Comparison of ENCODE assay signal across 19 cellular contexts in the genomic region with DNA sequence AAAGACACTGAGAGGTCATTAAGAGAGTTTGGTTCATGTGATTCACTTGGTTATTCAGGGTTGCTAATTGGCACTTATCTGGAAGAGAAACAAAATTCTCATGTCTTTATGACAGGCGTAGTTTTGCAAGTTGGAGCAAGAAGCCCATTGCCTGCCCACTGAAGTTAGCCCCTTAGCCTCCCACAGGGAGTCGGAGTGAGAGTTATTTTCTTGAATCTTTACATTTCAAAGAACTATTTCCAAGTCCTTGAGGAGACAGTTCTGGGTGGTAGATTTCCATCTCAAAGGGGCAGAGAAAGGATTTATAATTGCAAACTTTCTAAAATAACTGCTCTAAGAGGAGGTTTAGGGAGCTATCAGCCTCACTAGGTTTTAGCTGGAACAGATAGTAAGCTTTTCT.
DNase-seq lines count a peak whose midpoint lies in the region; ATAC-seq and TF ChIP-seq lines count a peak whose summit lies in the region.
"Had no signal": no experiment of that assay in that cellular context is flagged by ENCODE, and none has a peak within 500 bp of the region (broad histone marks: within the 10 kb centered on the region; RNA-seq: fewer than 3 reads in every experiment).

No MANE protein-coding gene starts in this region.

- H3K9me2 ChIP-seq in GM23338 (ENCODE audit: insufficient read depth), result no peaks in the 10 kb centered on the region

- CTCF ChIA-PET in GM10248 (lab: Yijun Ruan, JAX), result interaction anchor here (1.5 kb wide), 1 partner anchor 12 kb away, joined by 4 read pairs; no protein-coding TSS in a partner anchor

- H3K4me3 Mint-ChIP-seq in GM23338, result no peak overlapping the region

- no peaks in the 10 kb centered on the region for H4K20me1 ChIP-seq in GM23338 (replicated peaks; ENCODE audit: insufficient read depth)

- POLR2A ChIA-PET in GM10248 (lab: Yijun Ruan, JAX), result no interaction called here

- H3K27me3 ChIP-seq in GM23338 (ENCODE audit: insufficient read depth) (peaks cover 39% of the 10 kb centered on the region), NT2/D1 (ENCODE audit: insufficient read depth, insufficient read length) (no peaks in the 10 kb centered on the region)

- H3K36me3 ChIP-seq in GM23338 (ENCODE audit: insufficient read depth) (no peaks in the 10 kb centered on the region), NT2/D1 (ENCODE audit: insufficient read depth, insufficient read length, low read length) (no peaks in the 10 kb centered on the region)

- peaks cover 18% of the 10 kb centered on the region for H3K4me1 Mint-ChIP-seq in GM23338

- no peaks in the 10 kb centered on the region for H3K79me2 ChIP-seq in GM23338 (replicated peaks; ENCODE audit: insufficient read depth)

- H3K4me2 ChIP-seq in GM23338, result peak overlapping the region; percentile 37; the same call in 1 of the 2 replicates

- no peak overlapping the region for H3K9ac ChIP-seq in NT2/D1 (ENCODE audit: insufficient read length, low read depth)

- peak; percentile 88 for ATAC-seq in GM23338
- ATAC-seq: Panc1 had no signal

- H3K27me3 Mint-ChIP-seq in GM23338 (ENCODE audit: insufficient read depth, low read depth, poor library complexity), result peaks cover 13% of the 10 kb centered on the region

- no peak overlapping the region for H3K27ac Mint-ChIP-seq in GM23338

- DNase-seq in GM23338 (ENCODE audit: low spot score) (peak; percentile 58), NT2/D1 (ENCODE audit: low read depth, low spot score) (peak; percentile 36), iPS DF 19.7 (ENCODE audit: low read depth, low spot score) (peak; percentile 7), iPS-NIHi7 (ENCODE audit: extremely low spot score) (peak; percentile 13), GM10248 (ENCODE audit: extremely low spot score) (no peak), HT-29 (ENCODE audit: low spot score) (no peak), NCI-H526 treated with DMSO at 0.1 percent for 48 hours (lab: John Stamatoyannopoulos, UW) (no peak)
- DNase-seq: Calu3, DMS79 treated with DMSO at 0.1 percent for 48 hours, GOT3, KBM-7, MV-4-11, NCI-H1105, NCI-H2029, NCI-H2227 treated with DMSO at 0.1 percent for 48 hours, NCI-H69, SHP77 had no signal

- no peak overlapping the region for H3K27ac ChIP-seq in GM23338 (ENCODE audit: low read depth)
- H3K27ac ChIP-seq: RWPE1 had no signal

- peaks cover 3% of the 10 kb centered on the region; the same call in 1 of the 2 replicates for H3K9me3 ChIP-seq in NT2/D1 (ENCODE audit: insufficient read depth, low read length)

- no peaks in the 10 kb centered on the region for H3F3A ChIP-seq in GM23338 (replicated peaks; ENCODE audit: low read depth)

- H2AFZ ChIP-seq in GM23338, result no peak overlapping the region

- H3K4me1 ChIP-seq in GM23338 (ENCODE audit: insufficient read depth), result peaks cover 21% of the 10 kb centered on the region
- no peaks in the 10 kb centered on the region for H3K4me1 ChIP-seq in NT2/D1 (ENCODE audit: insufficient read depth, insufficient read length)

- H3K36me3 Mint-ChIP-seq in GM23338 (ENCODE audit: low read depth), result peaks cover 4% of the 10 kb centered on the region

- H3K4me3 ChIP-seq in GM23338, result 0 out of 2 replicates have a peak overlapping the region, but pooled peaks have one; percentile 6
- H3K4me3 ChIP-seq in NT2/D1 (ENCODE audit: insufficient read length, low read depth), result no peak overlapping the region

- no peak for TF ChIP-seq CTCF in GM23338 (conservative IDR thresholded peaks at IDR 0.05; ENCODE audit: low read depth in 2 of 2)
- TF ChIP-seq CTCF in GM10248 (IDR thresholded peaks at IDR 0.05; ENCODE audit: control extremely low read depth, extremely low read depth, low read depth, missing control alignments), result no peak

- peaks cover 49% of the 10 kb centered on the region for H3K9me3 Mint-ChIP-seq in GM23338

TF ChIP-seq in GM23338, 12 proteins besides CTCF, POLR2A, EP300 and RAD21:
- 0 out of 2 replicates have a peak, but pooled peaks have one; percentile 37 for TF ChIP-seq NANOG (IDR thresholded peaks at IDR 0.05; ENCODE audit: borderline replicate concordance)
- TF ChIP-seq ZNF462 (CRISPR knock-in tag; IDR thresholded peaks at IDR 0.05), result no peak

Comparison
In these comparisons a context has a peak if more than half of its experiments do, and no peak if none do; other contexts are left out.
1. DNase-seq: peak in GM23338 (single experiment), NT2/D1 (single experiment), iPS DF 19.7 (single experiment) and iPS-NIHi7 (single experiment); none in GM10248 (single experiment), HT-29 (single experiment) and NCI-H526 treated with DMSO at 0.1 percent for 48 hours (single experiment).